8 cellular contexts compared by ENCODE assay signal in the genomic region with DNA sequence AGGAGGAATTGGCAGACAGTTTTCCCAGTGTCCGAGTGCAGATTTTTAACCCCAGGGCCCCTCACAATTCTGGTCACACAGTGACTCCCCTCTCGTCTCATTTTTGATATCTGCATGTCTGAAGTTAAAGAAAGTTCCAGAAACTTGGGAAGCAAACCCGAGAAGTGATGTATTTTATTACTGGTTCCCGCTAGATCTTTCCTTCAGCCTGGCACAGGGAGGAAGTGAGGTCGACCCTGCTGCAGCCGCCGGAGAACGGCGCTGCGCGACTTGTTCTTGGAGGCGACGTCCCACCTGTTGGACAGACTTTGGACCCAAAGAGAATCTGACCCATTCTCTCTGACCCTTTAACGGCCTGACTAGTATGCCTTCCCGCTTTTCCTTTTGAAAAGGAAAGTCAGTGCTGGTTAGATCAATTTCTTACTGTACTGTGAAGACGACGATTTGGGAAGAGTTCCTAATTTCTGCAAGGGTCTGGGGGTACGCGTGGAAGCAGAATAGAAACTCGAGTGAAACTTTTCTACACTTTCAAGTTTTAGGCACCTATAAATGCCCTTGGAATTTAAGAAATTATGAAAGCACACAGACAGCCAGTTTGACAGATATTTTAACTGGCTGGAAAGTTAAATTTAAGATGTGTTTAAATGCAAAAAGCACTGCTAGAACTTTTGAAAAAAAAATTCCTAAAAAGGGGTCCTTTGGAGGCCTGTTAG. TPM values are rescaled to one million over a fixed set of nuclear protein-coding genes. Genes with fewer than 3 reads are reported as not detected.
DNase-seq lines count a peak whose midpoint lies in the region; ATAC-seq and TF ChIP-seq lines count a peak whose summit lies in the region.

No MANE protein-coding gene starts in this region.

- peaks cover 65% of the 10 kb centered on the region for H3K36me3 Mint-ChIP-seq in activated naive CD8-positive, alpha-beta T cell treated with anti-CD3 and anti-CD28 coated beads for 36 hours

- H3K36me3 ChIP-seq in psoas muscle (ENCODE audit: insufficient read depth in 1 of 2, low read depth in 1 of 2): no peaks in the 10 kb centered on the region

- H3K9me3 Mint-ChIP-seq in activated naive CD8-positive, alpha-beta T cell treated with anti-CD3 and anti-CD28 coated beads for 36 hours: peaks cover 4% of the 10 kb centered on the region

- intact Hi-C loops in left cardiac atrium (cut with DNase I) (no loop called here), psoas muscle (cut with DNase I) (no loop called here)

- no peaks in the 10 kb centered on the region for H3K27me3 Mint-ChIP-seq in activated naive CD8-positive, alpha-beta T cell treated with anti-CD3 and anti-CD28 coated beads for 36 hours

- peak overlapping the region; percentile 94 for H3K27ac ChIP-seq in psoas muscle

- H3K9me3 ChIP-seq in psoas muscle: no peaks in the 10 kb centered on the region

- H3K4me3 ChIP-seq in AG09309 (ENCODE audit: control insufficient read depth, low read depth, low read length): peak overlapping the region; percentile 60
- H3K4me3 ChIP-seq in psoas muscle: peak overlapping the region; percentile 85

- in situ Hi-C loops in GM13976 (cut with MboI; ENCODE audit: low sequenced_read_pairs, unreplicated experiment): loop anchor here (25.0 kb wide), 1 partner anchor 503 kb away; no protein-coding TSS in a partner anchor

- H3K27ac Mint-ChIP-seq in activated naive CD8-positive, alpha-beta T cell treated with anti-CD3 and anti-CD28 coated beads for 36 hours: peak overlapping the region; percentile 94

- peaks cover 25% of the 10 kb centered on the region for H3K4me1 ChIP-seq in psoas muscle

- peaks cover 65% of the 10 kb centered on the region for H3K4me1 Mint-ChIP-seq in activated naive CD8-positive, alpha-beta T cell treated with anti-CD3 and anti-CD28 coated beads for 36 hours

- ATAC-seq in left cardiac atrium: no peak
- no peak for ATAC-seq in psoas muscle
- ATAC-seq in HG03045 (IDR thresholded peaks at IDR 0.05; ENCODE audit: unreplicated experiment): no peak

- H3K27me3 ChIP-seq in psoas muscle (ENCODE audit: insufficient read depth in 3 of 3, low read length in 2 of 3): no peaks in the 10 kb centered on the region

- H3K4me3 Mint-ChIP-seq in activated naive CD8-positive, alpha-beta T cell treated with anti-CD3 and anti-CD28 coated beads for 36 hours: peak overlapping the region; percentile 96

- TF ChIP-seq CTCF in AG09309 (IDR thresholded peaks at IDR 0.05; ENCODE audit: control insufficient read depth, insufficient read depth, low read depth, low read length, missing control alignments) (no peak), GM13976 (IDR thresholded peaks at IDR 0.05; ENCODE audit: borderline replicate concordance, control extremely low read depth, extremely low read depth, insufficient read depth, missing control alignments) (peak; percentile 33), psoas muscle (IDR thresholded peaks at IDR 0.05) (no peak)

- 2 to 3% (median 3%) methylated on average over 20 of the region's 20 CpGs for WGBS in psoas muscle, 3 donors

- DNase-seq in AG09309 (ENCODE audit: low read depth) (no peak), GM13976 (ENCODE audit: low spot score) (no peak), NCI-H510A (lab: John Stamatoyannopoulos, UW) (peak; percentile 18), left cardiac atrium (peak; percentile 36), psoas muscle (peak in 1 of 2 donors; percentile 46), NCI-H1436 (lab: John Stamatoyannopoulos, UW) (no peak)
- DNase-seq in activated naive CD8-positive, alpha-beta T cell treated with anti-CD3 and anti-CD28 coated beads for 36 hours: peak; percentile 33

RNA-seq across cellular contexts. Expression of a gene that starts 0.7 kb away (rescaled TPM):
- 10 to 100 TPM; 68.9 TPM for total RNA-seq in activated naive CD8-positive, alpha-beta T cell treated with anti-CD3 and anti-CD28 coated beads for 36 hours
- total RNA-seq in left cardiac atrium (10 to 100 TPM; 20.1 to 22.2 TPM), psoas muscle (10 to 100 TPM; 12.4 to 20.4 (median 15.4) TPM)
- polyA plus RNA-seq in psoas muscle: 1 to 10 TPM; 2.3 to 8.2 (median 4.1) TPM

Comparison
In these comparisons a context has a peak if more than half of its experiments do, and no peak if none do; other contexts are left out.
1. DNase-seq: peak in NCI-H510A (single experiment), activated naive CD8-positive, alpha-beta T cell treated with anti-CD3 and anti-CD28 coated beads for 36 hours (single experiment) and left cardiac atrium (single experiment); none in AG09309 (single experiment), GM13976 (single experiment) and NCI-H1436 (single experiment).